In genomic region chr4:177255359-177255758, GRCh38 we compare ENCODE assay signal across 8 cellular contexts.
"Had no signal": no experiment of that assay in that cellular context is flagged by ENCODE, and none has a peak within 500 bp of the region (broad histone marks: within the 10 kb centered on the region; RNA-seq: fewer than 3 reads in every experiment).

No MANE protein-coding gene starts in this region.

- ATAC-seq: K562 had no signal

- DNase-seq: GOT3, H9, HCEC 1CT, IMR-90, KG1 had no signal

- H3K27ac Mint-ChIP-seq: H9 had no signal

- H3K4me3 ChIP-seq: K562 had no signal

- FAIRE-seq: H54, HTR-8/SVneo, K562 had no signal

- H3K4me3 Mint-ChIP-seq: H9 had no signal
